21 cellular contexts compared by ENCODE assay signal in the genomic region with DNA sequence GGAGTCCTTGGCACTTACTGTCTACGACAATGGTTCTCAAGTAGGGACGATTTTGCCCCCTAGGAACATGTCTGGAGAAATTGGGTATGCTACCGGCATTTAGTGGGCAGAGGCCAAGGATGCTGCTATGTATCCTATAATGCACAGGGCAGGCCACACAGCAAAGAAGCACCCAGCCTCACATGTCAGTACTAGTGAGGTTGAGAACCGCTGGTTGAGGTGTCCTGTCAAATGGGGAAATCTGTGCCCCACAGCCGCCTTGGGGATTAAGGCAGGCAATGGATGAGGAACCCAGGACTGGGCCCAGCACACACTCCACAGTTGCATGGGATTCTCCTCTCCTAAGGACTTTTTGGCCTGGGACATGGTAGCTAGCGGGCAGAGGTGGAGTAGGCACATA.
DNase-seq lines count a peak whose midpoint lies in the region; ATAC-seq and TF ChIP-seq lines count a peak whose summit lies in the region.
"Had no signal": no experiment of that assay in that cellular context is flagged by ENCODE, and none has a peak within 500 bp of the region (broad histone marks: within the 10 kb centered on the region; RNA-seq: fewer than 3 reads in every experiment).

No MANE protein-coding gene starts in this region.

- TF ChIP-seq CTCF in RWPE2 (IDR thresholded peaks at IDR 0.05; ENCODE audit: poor library complexity, severe bottlenecking) (no peak), endothelial cell (IDR thresholded peaks at IDR 0.05; ENCODE audit: unreplicated experiment) (no peak), CD14-positive monocyte (IDR thresholded peaks at IDR 0.05) (no peak)

- peaks cover 7% of the 10 kb centered on the region for H3K27me3 Mint-ChIP-seq in endothelial cell (ENCODE audit: unreplicated experiment)
- H3K27me3 Mint-ChIP-seq in CD14-positive monocyte (ENCODE audit: low read depth in 3 of 3), result peaks cover 4 to 12% (median 6%) of the 10 kb centered on the region in 3 donors
- H3K27me3 Mint-ChIP-seq: activated CD4-positive, alpha-beta T cell treated with anti-CD3 and anti-CD28 coated beads for 36 hours; stimulated activated naive CD8-positive, alpha-beta T cell treated with anti-CD3 and anti-CD28 coated beads, Interleukin-15, Interleukin-2, amounts not matched to agents 100 ng/mL and 50 ng/mL, for 24 hours had no signal

- H3K9me3 Mint-ChIP-seq in endothelial cell (ENCODE audit: unreplicated experiment) (no peaks in the 10 kb centered on the region), CD14-positive monocyte (no peaks in the 10 kb centered on the region)
- H3K9me3 Mint-ChIP-seq: activated T-helper 2 cell treated with anti-CD3 and anti-CD28 coated beads, Interferon-gamma antibody, Interleukin-2, Interleukin-4, amounts not matched to agents 10 μg/mL and 5 μg/mL and 100 μg/mL, durations not matched to agents 14 hours and 24 hours and 36 hours; neural progenitor cell; stimulated activated naive CD8-positive, alpha-beta T cell treated with anti-CD3 and anti-CD28 coated beads, Interleukin-15, Interleukin-2, amounts not matched to agents 100 ng/mL and 50 ng/mL, for 24 hours had no signal

- H3K36me3 ChIP-seq in RWPE2 (ENCODE audit: low read depth), result no peaks in the 10 kb centered on the region
- H3K36me3 ChIP-seq: neural progenitor cell, tibial nerve had no signal

- intact Hi-C loops in posterior vena cava (cut with DNase I), result loop anchor here in 1 of 2 donors (5.0 kb wide), 1 partner anchor 101 kb away; no protein-coding TSS in a partner anchor
- intact Hi-C loops in CD14-positive monocyte (cut with micrococcal nuclease), result loop anchor here in 1 of 2 donors (5.0 kb wide), 1 partner anchor 36 kb away; no protein-coding TSS in a partner anchor

- peaks cover 58% of the 10 kb centered on the region for H3K4me1 ChIP-seq in RWPE2 (ENCODE audit: insufficient read depth, poor library complexity, severe bottlenecking)

- ATAC-seq in RWPE2 (ENCODE audit: low read depth), result no peak
- ATAC-seq in GM19035 (IDR thresholded peaks at IDR 0.05; ENCODE audit: unreplicated experiment), result no peak
- ATAC-seq: activated CD4-positive, alpha-beta T cell treated with anti-CD3 and anti-CD28 coated beads for 36 hours; K562 had no signal

- H3K4me3 Mint-ChIP-seq in endothelial cell (ENCODE audit: unreplicated experiment), result no peak overlapping the region
- H3K4me3 Mint-ChIP-seq in CD14-positive monocyte, result peak overlapping the region in 1 of 2 donors; percentile 9
- H3K4me3 Mint-ChIP-seq: activated CD4-positive, alpha-beta T cell treated with anti-CD3 and anti-CD28 coated beads for 36 hours; neural progenitor cell; stimulated activated naive CD8-positive, alpha-beta T cell treated with anti-CD3 and anti-CD28 coated beads, Interleukin-15, Interleukin-2, amounts not matched to agents 100 ng/mL and 50 ng/mL, for 24 hours had no signal

- DNase-seq in activated CD8-positive, alpha-beta memory T cell treated with anti-CD3 and anti-CD28 coated beads for 24 hours, result peak; percentile 35
- DNase-seq in activated CD8-positive, alpha-beta memory T cell treated with anti-CD3 and anti-CD28 coated beads, Interleukin-2, amount 50 U/mL, for 4 hours, result no peak
- DNase-seq in RWPE2 (ENCODE audit: low spot score), result no peak
- DNase-seq in endothelial cell (ENCODE audit: low spot score), result no peak
- peak; percentile 54 for DNase-seq in posterior vena cava (ENCODE audit: low spot score)
- no peak for DNase-seq in CD14-positive monocyte (ENCODE audit: low spot score)
- DNase-seq in activated T-cell treated with anti-CD3 and anti-CD28 coated beads for 4 hours, result no peak
- DNase-seq: activated CD4-positive, alpha-beta T cell treated with anti-CD3 and anti-CD28 coated beads for 36 hours; HCEC 1CT; NCI-H1694 treated with DMSO at 0.1 percent for 48 hours; NCI-H748 treated with DMSO at 0.1 percent for 48 hours; stimulated activated CD4-positive, alpha-beta T cell treated with anti-CD3 and anti-CD28 coated beads, Interleukin-4, amount 100 ng/mL, for 24 hours; SW 1271 had no signal

- no peaks in the 10 kb centered on the region for H3K27me3 ChIP-seq in RWPE2 (ENCODE audit: insufficient read depth, poor library complexity, severe bottlenecking)
- H3K27me3 ChIP-seq: neural progenitor cell, tibial nerve had no signal

- H3K27ac ChIP-seq in RWPE2 (ENCODE audit: poor library complexity, severe bottlenecking), result peak overlapping the region; percentile 75
- H3K27ac ChIP-seq: 22Rv1, neural progenitor cell had no signal

- no peaks in the 10 kb centered on the region for H3K9me3 ChIP-seq in RWPE2 (ENCODE audit: severe bottlenecking)
- H3K9me3 ChIP-seq: tibial nerve had no signal

- H3K36me3 Mint-ChIP-seq in endothelial cell (ENCODE audit: low read depth, unreplicated experiment) (no peaks in the 10 kb centered on the region), CD14-positive monocyte (peaks cover 0 to 1% of the 10 kb centered on the region in 2 donors)
- H3K36me3 Mint-ChIP-seq: neural progenitor cell had no signal

- H3K27ac Mint-ChIP-seq in endothelial cell (ENCODE audit: unreplicated experiment), result peak overlapping the region; percentile 30
- H3K27ac Mint-ChIP-seq in CD14-positive monocyte, result peak overlapping the region in 2 of 7 donors; percentile 5 to 6
- H3K27ac Mint-ChIP-seq: activated CD4-positive, alpha-beta T cell treated with anti-CD3 and anti-CD28 coated beads for 36 hours; activated T-helper 2 cell treated with anti-CD3 and anti-CD28 coated beads, Interferon-gamma antibody, Interleukin-2, Interleukin-4, amounts not matched to agents 10 μg/mL and 5 μg/mL and 100 μg/mL, durations not matched to agents 14 hours and 24 hours and 36 hours; neural progenitor cell; stimulated activated naive CD8-positive, alpha-beta T cell treated with anti-CD3 and anti-CD28 coated beads, Interleukin-15, Interleukin-2, amounts not matched to agents 100 ng/mL and 50 ng/mL, for 24 hours had no signal

- no peak overlapping the region for H3K4me3 ChIP-seq in RWPE2 (ENCODE audit: severe bottlenecking)
- H3K4me3 ChIP-seq: coronary artery, K562, neural progenitor cell, tibial nerve had no signal

- H3K4me1 Mint-ChIP-seq in endothelial cell (ENCODE audit: unreplicated experiment), result peaks cover 42% of the 10 kb centered on the region
- H3K4me1 Mint-ChIP-seq in CD14-positive monocyte, result peaks cover 55% of the 10 kb centered on the region

Comparison
In these comparisons a context has a peak if more than half of its experiments do, and no peak if none do; other contexts are left out.
1. DNase-seq: peak in activated CD8-positive, alpha-beta memory T cell treated with anti-CD3 and anti-CD28 coated beads for 24 hours (single experiment) and posterior vena cava (single experiment); none in activated CD8-positive, alpha-beta memory T cell treated with anti-CD3 and anti-CD28 coated beads, Interleukin-2, amount 50 U/mL, for 4 hours (single experiment), RWPE2 (single experiment), endothelial cell (single experiment), CD14-positive monocyte (single experiment) and activated T-cell treated with anti-CD3 and anti-CD28 coated beads for 4 hours (single experiment).